ENCODE assay signal across 28 cellular contexts in genomic region chr2:45763256-45763655, GRCh38.
"Had no signal": no experiment of that assay in that cellular context is flagged by ENCODE, and none has a peak within 500 bp of the region (broad histone marks: within the 10 kb centered on the region; RNA-seq: fewer than 3 reads in every experiment).

No MANE protein-coding gene starts in this region.

- H3K27me3 Mint-ChIP-seq: activated B cell treated with CpG ODN at 0.5 μM for 24 hours; activated CD4-positive, alpha-beta T cell treated with anti-CD3 and anti-CD28 coated beads for 36 hours; brain; naive thymus-derived CD8-positive, alpha-beta T cell; stimulated activated naive B cell treated with anti-CD40 and anti-IgM and Interleukin-4, amounts not matched to agents 10 μg/mL and 1 μg/mL and 100 μg/mL, for 72 hours had no signal

- H3K27ac Mint-ChIP-seq: activated B cell treated with CpG ODN at 0.5 μM for 24 hours; activated CD4-positive, alpha-beta T cell treated with anti-CD3 and anti-CD28 coated beads for 36 hours; activated T-helper 2 cell treated with anti-CD3 and anti-CD28 coated beads, Interferon-gamma antibody, Interleukin-2, Interleukin-4, amounts not matched to agents 10 μg/mL and 5 μg/mL and 100 μg/mL, durations not matched to agents 14 hours and 24 hours and 36 hours; mesothelial cell of epicardium; naive thymus-derived CD8-positive, alpha-beta T cell; progenitor cell of endocrine pancreas; type B pancreatic cell had no signal

- DNase-seq: activated B cell treated with CpG ODN at 0.5 μM for 24 hours; activated CD4-positive, alpha-beta T cell treated with anti-CD3 and anti-CD28 coated beads for 36 hours; activated CD4-positive, alpha-beta T cell treated with anti-CD3 and anti-CD28 coated beads, Interleukin-2, amount 50 U/mL, for 4 hours; activated CD8-positive, alpha-beta memory T cell treated with anti-CD3 and anti-CD28 coated beads, Interleukin-2, amount 50 U/mL, for 48 hours; activated naive CD4-positive, alpha-beta T cell treated with Interleukin-2 at 50 U/mL for 16 hours; activated T-cell treated with anti-CD3 and anti-CD28 coated beads, Interleukin-2, amount 50 U/mL, for 4 hours; dermis blood vessel endothelial cell; effector CD8-positive, alpha-beta T cell; erythroblast; head of caudate nucleus; hypothalamus; left ventricle myocardium superior; mammary epithelial cell; naive thymus-derived CD8-positive, alpha-beta T cell; retina; sigmoid colon; stimulated activated CD4-positive, alpha-beta T cell treated with anti-CD3 and anti-CD28 coated beads, Interleukin-2, amount 100 ng/mL, for 48 hours; stimulated activated CD8-positive, alpha-beta memory T cell treated with anti-CD3 and anti-CD28 coated beads, Interleukin-4, amount 100 ng/mL, for 48 hours; stimulated activated naive B cell treated with anti-CD40 and anti-IgM and Interleukin-4, amounts not matched to agents 10 μg/mL and 1 μg/mL and 100 μg/mL, for 72 hours; T1000 had no signal

- H3K36me3 Mint-ChIP-seq: brain; mesothelial cell of epicardium; stimulated activated naive B cell treated with anti-CD40 and anti-IgM and Interleukin-4, amounts not matched to agents 10 μg/mL and 1 μg/mL and 100 μg/mL, for 72 hours had no signal

- ATAC-seq: activated CD4-positive, alpha-beta T cell treated with anti-CD3 and anti-CD28 coated beads for 36 hours; activated T-cell treated with anti-CD3 and anti-CD28 coated beads, Interleukin-2, amount 50 U/mL, for 4 hours; gastroesophageal sphincter; left ventricle myocardium superior; naive thymus-derived CD8-positive, alpha-beta T cell; stimulated activated naive B cell treated with anti-CD40 and anti-IgM and Interleukin-4, amounts not matched to agents 10 μg/mL and 1 μg/mL and 100 μg/mL, for 72 hours had no signal

- H3K9me3 Mint-ChIP-seq: activated B cell treated with CpG ODN at 0.5 μM for 24 hours; activated T-cell treated with anti-CD3 and anti-CD28 coated beads, Interleukin-2, amount 50 U/mL, for 4 hours; activated T-helper 2 cell treated with anti-CD3 and anti-CD28 coated beads, Interferon-gamma antibody, Interleukin-2, Interleukin-4, amounts not matched to agents 10 μg/mL and 5 μg/mL and 100 μg/mL, durations not matched to agents 14 hours and 24 hours and 36 hours; mesothelial cell of epicardium; naive thymus-derived CD8-positive, alpha-beta T cell; stimulated activated naive B cell treated with anti-CD40 and anti-IgM and Interleukin-4, amounts not matched to agents 10 μg/mL and 1 μg/mL and 100 μg/mL, for 72 hours had no signal

- H3K4me1 Mint-ChIP-seq: activated CD4-positive, alpha-beta T cell treated with anti-CD3 and anti-CD28 coated beads for 36 hours had no signal

- H3K4me3 ChIP-seq: gastroesophageal sphincter, sigmoid colon, thoracic aorta, vagina had no signal

- H3K27me3 ChIP-seq: gastroesophageal sphincter, sigmoid colon, vagina had no signal

- H3K36me3 ChIP-seq: gastroesophageal sphincter, sigmoid colon, thoracic aorta, vagina had no signal

- H3K4me3 Mint-ChIP-seq: activated B cell treated with CpG ODN at 0.5 μM for 24 hours; activated CD4-positive, alpha-beta T cell treated with anti-CD3 and anti-CD28 coated beads for 36 hours; activated T-cell treated with anti-CD3 and anti-CD28 coated beads, Interleukin-2, amount 50 U/mL, for 4 hours; brain; mesothelial cell of epicardium; naive thymus-derived CD8-positive, alpha-beta T cell; stimulated activated naive B cell treated with anti-CD40 and anti-IgM and Interleukin-4, amounts not matched to agents 10 μg/mL and 1 μg/mL and 100 μg/mL, for 72 hours; type B pancreatic cell had no signal

- H3K9me3 ChIP-seq: gastroesophageal sphincter, sigmoid colon, thoracic aorta, vagina had no signal

- H3K27ac ChIP-seq: gastroesophageal sphincter, thoracic aorta, vagina had no signal
